Comparison of ENCODE assay signal across 15 cellular contexts in the genomic region with DNA sequence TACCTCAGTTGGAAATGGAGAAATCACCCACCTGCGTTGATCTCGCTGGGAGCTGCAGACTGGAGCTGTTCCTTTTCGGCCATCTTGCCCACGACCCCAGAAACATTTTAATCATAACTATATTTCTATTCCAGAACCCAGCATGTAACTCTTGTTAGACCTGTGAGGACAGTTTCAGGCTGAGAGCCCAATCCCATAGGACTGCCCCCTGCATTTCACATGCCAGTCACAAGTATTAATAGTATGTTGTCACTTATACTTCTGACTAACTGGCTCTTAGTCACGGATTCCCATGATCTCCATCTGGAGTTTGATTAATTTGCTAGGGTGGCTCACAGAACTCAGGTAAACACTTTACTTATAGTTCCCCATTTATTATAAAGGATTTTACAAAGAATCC.
DNase-seq lines count a peak whose midpoint lies in the region; ATAC-seq and TF ChIP-seq lines count a peak whose summit lies in the region.
"Had no signal": no experiment of that assay in that cellular context is flagged by ENCODE, and none has a peak within 500 bp of the region (broad histone marks: within the 10 kb centered on the region; RNA-seq: fewer than 3 reads in every experiment).

No MANE protein-coding gene starts in this region.

- DNase-seq in HCEC 1CT, result peak; percentile 5
- peak; percentile 38 for DNase-seq in NCI-H524 treated with DMSO at 0.1 percent for 48 hours (lab: John Stamatoyannopoulos, UW)
- peak; percentile 39 for DNase-seq in dermis blood vessel endothelial cell
- DNase-seq in lung microvascular endothelial cell (ENCODE audit: low read depth in 2 of 2), result peak; percentile 12 to 50
- DNase-seq in OCI-M1 (lab: John Stamatoyannopoulos, UW), result no peak
- DNase-seq in foreskin fibroblast, result no peak
- DNase-seq: 8988T; CD4-positive, alpha-beta memory T cell; DMS153; DMS79; GF-D8; GOT3; H7 had no signal

- ATAC-seq in HG02884 (IDR thresholded peaks at IDR 0.05; ENCODE audit: unreplicated experiment), result no peak

- no peak overlapping the region for H3K4me3 ChIP-seq in foreskin fibroblast (ENCODE audit: low read depth in 1 of 2, low read length in 2 of 2)
- H3K4me3 ChIP-seq: BLaER1 had no signal

- TF ChIP-seq CTCF in foreskin fibroblast (IDR thresholded peaks at IDR 0.05; ENCODE audit: low read depth, low read length), result no peak

Comparison
In these comparisons a context has a peak if more than half of its experiments do, and no peak if none do; other contexts are left out.
1. DNase-seq: peak in HCEC 1CT (single experiment), NCI-H524 treated with DMSO at 0.1 percent for 48 hours (single experiment), dermis blood vessel endothelial cell (single experiment) and lung microvascular endothelial cell (2 of 2); none in OCI-M1 (single experiment) and foreskin fibroblast (0 of 2).